ENCODE assay signal across 17 cellular contexts in genomic region chr3:27616031-27616430, GRCh38.
"Had no signal": no experiment of that assay in that cellular context is flagged by ENCODE, and none has a peak within 500 bp of the region (broad histone marks: within the 10 kb centered on the region; RNA-seq: fewer than 3 reads in every experiment).

No MANE protein-coding gene starts in this region.

- H3K4me3 Mint-ChIP-seq: activated naive CD8-positive, alpha-beta T cell treated with anti-CD3 and anti-CD28 coated beads, Interleukin-2, amount 10 ng/mL, durations not matched to agents 7 days and 5 days; central memory CD8-positive, alpha-beta T cell; dendritic cell treated with granulocyte-macrophage colony-stimulating factor and Interleukin-4, amounts not matched to agents 40 ng/mL and 50 ng/mL, for 4 days; neural progenitor cell had no signal

- ATAC-seq: activated CD4-positive, CD25-positive, alpha-beta regulatory T cell treated with anti-CD3 and anti-CD28 coated beads, Interleukin-2, amount 50 U/mL, for 24 hours; left colon; lower lobe of right lung had no signal

- H3K9me3 ChIP-seq: uterus had no signal

- H3K4me1 ChIP-seq: lower lobe of right lung, uterus had no signal

- H3K36me3 Mint-ChIP-seq: neural progenitor cell had no signal

- H3K36me3 ChIP-seq: brain microvascular endothelial cell, lower lobe of right lung, neural progenitor cell, ovary, sigmoid colon, thoracic aorta, uterus had no signal

- H3K4me1 Mint-ChIP-seq: central memory CD8-positive, alpha-beta T cell; neural progenitor cell had no signal

- H3K27ac Mint-ChIP-seq: activated naive CD8-positive, alpha-beta T cell treated with anti-CD3 and anti-CD28 coated beads, Interleukin-2, amount 10 ng/mL, durations not matched to agents 7 days and 5 days; dendritic cell treated with granulocyte-macrophage colony-stimulating factor and Interleukin-4, amounts not matched to agents 40 ng/mL and 50 ng/mL, for 4 days; neural progenitor cell had no signal

- DNase-seq: activated CD4-positive, alpha-beta T cell treated with anti-CD3 and anti-CD28 coated beads, Interleukin-2, amount 50 U/mL, for 1 hour; activated CD8-positive, alpha-beta memory T cell treated with anti-CD3 and anti-CD28 coated beads for 24 hours; activated naive CD8-positive, alpha-beta T cell treated with anti-CD3 and anti-CD28 coated beads, Interleukin-2, amount 10 ng/mL, durations not matched to agents 7 days and 5 days; brain microvascular endothelial cell; left colon; lower lobe of right lung; ovary; sigmoid colon; stimulated activated CD4-positive, alpha-beta T cell treated with anti-CD3 and anti-CD28 coated beads, Interleukin-12 subunit alpha, Interleukin-12 subunit beta, amount 100 ng/mL, for 4 hours; stimulated activated CD4-positive, alpha-beta T cell treated with anti-CD3 and anti-CD28 coated beads, Interleukin-2, amount 100 ng/mL, for 24 hours; T-helper 9 cell; uterus had no signal

- H3K27me3 ChIP-seq: brain microvascular endothelial cell, neural progenitor cell, ovary, sigmoid colon, uterus had no signal

- H3K27ac ChIP-seq: brain microvascular endothelial cell, lower lobe of right lung, neural progenitor cell, ovary, sigmoid colon, uterus had no signal

- H3K9ac ChIP-seq: neural progenitor cell had no signal

- H3K27me3 Mint-ChIP-seq: activated naive CD8-positive, alpha-beta T cell treated with anti-CD3 and anti-CD28 coated beads, Interleukin-2, amount 10 ng/mL, durations not matched to agents 7 days and 5 days; central memory CD8-positive, alpha-beta T cell had no signal

- H3K4me3 ChIP-seq: lower lobe of right lung, neural progenitor cell, ovary, sigmoid colon, thoracic aorta, uterus had no signal
